Comparison of ENCODE assay signal across 24 cellular contexts in genomic region chr6:155959898-155960297, GRCh38.
A peak's percentile ranks its signal among the peaks of the same experiment; 100 is the strongest.
DNase-seq lines count a peak whose midpoint lies in the region; ATAC-seq, FAIRE-seq and TF ChIP-seq lines count a peak whose summit lies in the region.
"Had no signal": no experiment of that assay in that cellular context is flagged by ENCODE, and none has a peak within 500 bp of the region (broad histone marks: within the 10 kb centered on the region; RNA-seq: fewer than 3 reads in every experiment).

No MANE protein-coding gene starts in this region.

- intact Hi-C loops in esophagus muscularis mucosa (cut with DNase I) (no loop called here), breast epithelium (cut with DNase I; ENCODE audit: low total_unique reads) (no loop called here)

- no peak for FAIRE-seq in GM19239 (lab: Jason Lieb, UNC)
- FAIRE-seq: A549, bronchial epithelial cell, kidney had no signal

- DNase-seq in COLO668 (lab: John Stamatoyannopoulos, UW; ENCODE audit: unreplicated experiment) (peak; percentile 62), NCI-H1105 treated with DMSO at 0.1 percent for 48 hours (lab: John Stamatoyannopoulos, UW) (peak; percentile 98), NCI-H345 (lab: John Stamatoyannopoulos, UW) (peak; percentile 41), esophagus muscularis mucosa (ENCODE audit: extremely low spot score) (peak; percentile 66), NCI-H82 (lab: John Stamatoyannopoulos, UW) (no peak), GM19239 (ENCODE audit: insufficient read length, low spot score) (no peak), breast epithelium (ENCODE audit: low spot score in 2 of 2) (no peak)
- DNase-seq: activated CD4-positive, CD25-positive, alpha-beta regulatory T cell treated with anti-CD3 and anti-CD28 coated beads, Interleukin-2, amount 50 U/mL, for 72 hours; activated CD8-positive, alpha-beta T cell treated with anti-CD3 and anti-CD28 coated beads, Interleukin-2, amount 10 ng/mL, durations not matched to agents 7 days and 5 days; BE2C; cortex of kidney; EL; endodermal cell; kidney; mammary epithelial cell; NCI-H1092 treated with DMSO at 0.1 percent for 48 hours; NCI-H524; OCI-M1; stomach had no signal

- ATAC-seq in HG03175 (IDR thresholded peaks at IDR 0.05; ENCODE audit: unreplicated experiment), result no peak
- ATAC-seq: A549; activated CD8-positive, alpha-beta T cell treated with anti-CD3 and anti-CD28 coated beads, Interleukin-2, amount 10 ng/mL, durations not matched to agents 7 days and 5 days had no signal

- no peak overlapping the region for H3K4me3 ChIP-seq in esophagus muscularis mucosa
- H3K4me3 ChIP-seq in breast epithelium, result no peak overlapping the region
- H3K4me3 ChIP-seq: A549, right atrium auricular region, stomach, tibial nerve had no signal

- no peak for TF ChIP-seq POLR2A in esophagus muscularis mucosa (IDR thresholded peaks at IDR 0.05; ENCODE audit: low read depth)
- TF ChIP-seq POLR2A in breast epithelium (IDR thresholded peaks at IDR 0.05), result no peak

- H3K4me1 ChIP-seq in esophagus muscularis mucosa (no peaks in the 10 kb centered on the region), breast epithelium (no peaks in the 10 kb centered on the region)
- H3K4me1 ChIP-seq: A549, BE2C, right atrium auricular region, stomach, tibial nerve had no signal

- no peaks in the 10 kb centered on the region for H3K27me3 ChIP-seq in esophagus muscularis mucosa
- no peaks in the 10 kb centered on the region for H3K27me3 ChIP-seq in breast epithelium
- H3K27me3 ChIP-seq: BE2C, right atrium auricular region, stomach, tibial nerve had no signal

- H3K27ac ChIP-seq in esophagus muscularis mucosa (replicated peaks in 1 of 4) (no peak overlapping the region), breast epithelium (no peak overlapping the region)
- H3K27ac ChIP-seq: A549, right atrium auricular region, stomach, tibial nerve had no signal

- H3K36me3 ChIP-seq in esophagus muscularis mucosa (no peaks in the 10 kb centered on the region), breast epithelium (no peaks in the 10 kb centered on the region)
- H3K36me3 ChIP-seq: BE2C, right atrium auricular region, stomach, tibial nerve had no signal

- H3K9me3 ChIP-seq in esophagus muscularis mucosa (no peaks in the 10 kb centered on the region), breast epithelium (no peaks in the 10 kb centered on the region)
- H3K9me3 ChIP-seq: A549, BE2C, right atrium auricular region, stomach, tibial nerve had no signal

- TF ChIP-seq CTCF in esophagus muscularis mucosa (IDR thresholded peaks at IDR 0.05) (no peak), breast epithelium (IDR thresholded peaks at IDR 0.05) (no peak)

- WGBS in esophagus muscularis mucosa, result 89% methylated on average over 4 of the region's 4 CpGs

- TF ChIP-seq EP300 in esophagus muscularis mucosa (IDR thresholded peaks at IDR 0.05), result no peak

Comparison
In these comparisons a context has a peak if more than half of its experiments do, and no peak if none do; other contexts are left out.
1. DNase-seq: peak in COLO668 (single experiment), NCI-H1105 treated with DMSO at 0.1 percent for 48 hours (single experiment), NCI-H345 (single experiment) and esophagus muscularis mucosa (single experiment); none in NCI-H82 (single experiment), GM19239 (single experiment) and breast epithelium (0 of 2).